ENCODE assay signal across 9 cellular contexts in genomic region chr15:84685304-84685703, GRCh38. TPM values are rescaled to one million over a fixed set of nuclear protein-coding genes. Genes with fewer than 3 reads are reported as not detected.
DNase-seq lines count a peak whose midpoint lies in the region; ATAC-seq, FAIRE-seq and TF ChIP-seq lines count a peak whose summit lies in the region.
"Had no signal": no experiment of that assay in that cellular context is flagged by ENCODE, and none has a peak within 500 bp of the region (broad histone marks: within the 10 kb centered on the region; RNA-seq: fewer than 3 reads in every experiment).

No MANE protein-coding gene starts in this region.

- in situ Hi-C loops in GM13976 (cut with MboI; ENCODE audit: low sequenced_read_pairs, unreplicated experiment) = no loop called here

- no peak overlapping the region for H3K4me2 ChIP-seq in astrocyte (ENCODE audit: low read length)

- H3K4me3 Mint-ChIP-seq in astrocyte (ENCODE audit: unreplicated experiment) = peak overlapping the region; percentile 57
- no peak overlapping the region for H3K4me3 Mint-ChIP-seq in activated T-cell treated with anti-CD3 and anti-CD28 coated beads, Interleukin-2, amount 50 U/mL, for 4 hours
- H3K4me3 Mint-ChIP-seq: activated naive CD8-positive, alpha-beta T cell had no signal

- peaks cover 19% of the 10 kb centered on the region for H3K79me2 ChIP-seq in astrocyte (ENCODE audit: insufficient read depth, low read length)

- H3K36me3 ChIP-seq in BJ (ENCODE audit: control insufficient read depth, insufficient read depth, low read length) (no peaks in the 10 kb centered on the region; the same call in 1 of the 2 replicates), astrocyte (ENCODE audit: insufficient read depth, low read length) (peaks cover 9% of the 10 kb centered on the region), kidney epithelial cell (ENCODE audit: control insufficient read depth, insufficient read depth, low read length) (no peaks in the 10 kb centered on the region)

- peak; percentile 61 for DNase-seq in BJ (ENCODE audit: low read depth)
- peak; percentile 16 for DNase-seq in LoVo (ENCODE audit: low spot score)
- DNase-seq in astrocyte (ENCODE audit: low read depth) = peak; percentile 80
- DNase-seq in kidney epithelial cell (ENCODE audit: low read depth) = peak; percentile 19
- no peak for DNase-seq in activated CD4-positive, CD25-positive, alpha-beta regulatory T cell treated with anti-CD3 and anti-CD28 coated beads, Interleukin-2, amount 50 U/mL, for 72 hours
- no peak for DNase-seq in activated effector memory CD4-positive, alpha-beta T cell treated with Interleukin-2 at 50 U/mL for 16 hours
- DNase-seq in GM13976 (ENCODE audit: low spot score) = no peak
- DNase-seq in activated T-cell treated with anti-CD3 and anti-CD28 coated beads, Interleukin-2, amount 50 U/mL, for 4 hours = no peak

- H3K4me3 ChIP-seq in BJ (ENCODE audit: low read depth, low read length) (no peak overlapping the region), astrocyte (ENCODE audit: insufficient read depth, low read depth, low read length) (no peak overlapping the region), kidney epithelial cell (ENCODE audit: low read depth, low read length) (no peak overlapping the region)

- H3K9me3 Mint-ChIP-seq in astrocyte (ENCODE audit: unreplicated experiment) = no peaks in the 10 kb centered on the region
- no peaks in the 10 kb centered on the region for H3K9me3 Mint-ChIP-seq in activated T-cell treated with anti-CD3 and anti-CD28 coated beads, Interleukin-2, amount 50 U/mL, for 4 hours

- peaks cover 10% of the 10 kb centered on the region for H3K4me1 Mint-ChIP-seq in astrocyte (ENCODE audit: low read depth, unreplicated experiment)
- peaks cover 19% of the 10 kb centered on the region for H3K4me1 Mint-ChIP-seq in activated T-cell treated with anti-CD3 and anti-CD28 coated beads, Interleukin-2, amount 50 U/mL, for 4 hours (ENCODE audit: low read depth)

- no peak for TF ChIP-seq CTCF in BJ (IDR thresholded peaks at IDR 0.05; ENCODE audit: insufficient read depth, low read depth, low read length)
- no peak for TF ChIP-seq CTCF in astrocyte (IDR thresholded peaks at IDR 0.05; ENCODE audit: insufficient read depth, low read depth, low read length)
- TF ChIP-seq CTCF in kidney epithelial cell (IDR thresholded peaks at IDR 0.05; ENCODE audit: insufficient read depth, low read length, poor library complexity, severe bottlenecking) = no peak
- TF ChIP-seq CTCF in GM13976 (IDR thresholded peaks at IDR 0.05; ENCODE audit: borderline replicate concordance, control extremely low read depth, extremely low read depth, insufficient read depth, missing control alignments) = no peak

- peaks cover 17% of the 10 kb centered on the region for H4K20me1 ChIP-seq in astrocyte (ENCODE audit: insufficient read depth, low read length)

- H2AFZ ChIP-seq in astrocyte (ENCODE audit: low read depth, low read length) = no peak overlapping the region

- POLR2A ChIA-PET in BJ (lab: Charles Lee) = interaction anchor here (0.6 kb wide), 1 partner anchor 51 kb away, joined by 6 read pairs; no protein-coding TSS in a partner anchor

- ATAC-seq in activated T-cell treated with anti-CD3 and anti-CD28 coated beads, Interleukin-2, amount 50 U/mL, for 4 hours = no peak

- H3K9ac ChIP-seq in astrocyte (ENCODE audit: low read length) = no peak overlapping the region

- peaks cover 32% of the 10 kb centered on the region for H3K36me3 Mint-ChIP-seq in astrocyte (ENCODE audit: low read depth, unreplicated experiment)
- peaks cover 26% of the 10 kb centered on the region for H3K36me3 Mint-ChIP-seq in activated T-cell treated with anti-CD3 and anti-CD28 coated beads, Interleukin-2, amount 50 U/mL, for 4 hours (ENCODE audit: insufficient read depth)

- no peaks in the 10 kb centered on the region for H3K4me1 ChIP-seq in astrocyte (ENCODE audit: insufficient read depth, low read length)

- peak; percentile 55 for FAIRE-seq in astrocyte (lab: Jason Lieb, UNC)

- H3K27ac ChIP-seq in astrocyte (ENCODE audit: low read depth, low read length) = peak overlapping the region; percentile 50

- no peaks in the 10 kb centered on the region for H3K27me3 Mint-ChIP-seq in astrocyte (ENCODE audit: low read depth, unreplicated experiment)
- no peaks in the 10 kb centered on the region for H3K27me3 Mint-ChIP-seq in activated T-cell treated with anti-CD3 and anti-CD28 coated beads, Interleukin-2, amount 50 U/mL, for 4 hours (ENCODE audit: low read depth)
- H3K27me3 Mint-ChIP-seq: activated naive CD8-positive, alpha-beta T cell had no signal

- peak overlapping the region; percentile 89 for H3K27ac Mint-ChIP-seq in astrocyte (ENCODE audit: unreplicated experiment)
- H3K27ac Mint-ChIP-seq: activated naive CD8-positive, alpha-beta T cell had no signal

- H3K9me3 ChIP-seq in astrocyte (ENCODE audit: insufficient read depth, low read depth, low read length) = no peaks in the 10 kb centered on the region

- CTCF ChIA-PET in BJ (lab: Yijun Ruan, JAX) = interaction anchor here (0.7 to 1.1 kb wide), 2 partner anchors 114 to 236 kb away, joined by 3 read pairs; no protein-coding TSS in a partner anchor

- H3K27me3 ChIP-seq in BJ (ENCODE audit: control insufficient read depth, insufficient read depth, low read length) (no peaks in the 10 kb centered on the region), astrocyte (ENCODE audit: insufficient read depth, low read length) (no peaks in the 10 kb centered on the region), kidney epithelial cell (ENCODE audit: control insufficient read depth, insufficient read depth, low read length) (no peaks in the 10 kb centered on the region)

RNA-seq across cellular contexts. Expression of gene NMB, which starts 27.3 kb away (rescaled TPM):
- 2.9 and 4.3 TPM in 2 replicates for polyA plus RNA-seq in BJ (2011; rRNA removed)
- 1.1 and 1.2 TPM in 2 replicates for polyA minus RNA-seq in BJ (2011; rRNA and poly(A)+ RNA removed)
- total RNA-seq in astrocyte (6.1 and 6.4 TPM in 2 replicates), kidney epithelial cell (6.3 and 12.0 TPM in 2 replicates)
- 10 to 100 TPM in 1 of 3 donors, 1 to 10 TPM in 2; 9.1 to 12.0 (median 9.3) TPM for total RNA-seq in activated T-cell treated with anti-CD3 and anti-CD28 coated beads, Interleukin-2, amount 50 U/mL, for 4 hours

RNA-seq across cellular contexts. Expression of gene SEC11A, which starts 30.6 kb away (rescaled TPM):
- 90.7 and 244 TPM in 2 replicates for polyA plus RNA-seq in BJ (2011; rRNA removed)
- polyA minus RNA-seq in BJ (2011; rRNA and poly(A)+ RNA removed) = 35.7 and 46.2 TPM in 2 replicates
- 187 and 198 TPM in 2 replicates for total RNA-seq in astrocyte
- total RNA-seq in kidney epithelial cell = 183 and 213 TPM in 2 replicates
- total RNA-seq in activated T-cell treated with anti-CD3 and anti-CD28 coated beads, Interleukin-2, amount 50 U/mL, for 4 hours = 10 to 100 TPM; 72.3 to 82.9 (median 79.2) TPM

RNA-seq across cellular contexts. Expression of gene WDR73, which starts 31.2 kb away (rescaled TPM):
- polyA plus RNA-seq in BJ (2011; rRNA removed) = 19.7 and 21.1 TPM in 2 replicates
- polyA minus RNA-seq in BJ (2011; rRNA and poly(A)+ RNA removed) = 13.9 and 18.8 TPM in 2 replicates
- total RNA-seq in astrocyte (22.1 and 23.9 TPM in 2 replicates), kidney epithelial cell (18.5 and 27.4 TPM in 2 replicates)
- 10 to 100 TPM; 31.1 to 38.8 (median 36.0) TPM for total RNA-seq in activated T-cell treated with anti-CD3 and anti-CD28 coated beads, Interleukin-2, amount 50 U/mL, for 4 hours

Comparison
In these comparisons a context has a peak if more than half of its experiments do, and no peak if none do; other contexts are left out.
1. DNase-seq: peak in BJ (single experiment), LoVo (single experiment), astrocyte (single experiment) and kidney epithelial cell (single experiment); none in activated CD4-positive, CD25-positive, alpha-beta regulatory T cell treated with anti-CD3 and anti-CD28 coated beads, Interleukin-2, amount 50 U/mL, for 72 hours (single experiment), activated effector memory CD4-positive, alpha-beta T cell treated with Interleukin-2 at 50 U/mL for 16 hours (single experiment), GM13976 (single experiment) and activated T-cell treated with anti-CD3 and anti-CD28 coated beads, Interleukin-2, amount 50 U/mL, for 4 hours (single experiment).